19 cellular contexts compared by ENCODE assay signal in the genomic region with DNA sequence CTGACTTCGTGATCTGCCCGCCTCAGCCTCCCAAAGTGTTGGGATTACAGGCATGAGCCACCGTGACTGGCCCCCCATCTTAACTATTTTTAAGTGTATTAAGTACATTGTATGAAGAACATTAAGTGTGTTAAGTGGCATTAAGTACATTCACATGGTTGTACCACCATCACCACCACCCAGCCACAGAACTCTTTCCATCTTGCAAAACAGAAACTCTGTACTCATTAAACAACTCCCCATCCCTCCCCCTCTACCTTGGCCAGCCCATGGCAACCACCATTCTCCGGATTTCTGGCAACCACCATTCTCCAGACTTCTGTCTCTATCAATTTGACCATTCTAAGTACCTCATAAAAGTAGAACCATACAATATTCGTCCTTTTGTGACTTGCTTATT. TPM values are rescaled to one million over a fixed set of nuclear protein-coding genes. Genes with fewer than 3 reads are reported as not detected.
DNase-seq lines count a peak whose midpoint lies in the region; ATAC-seq, FAIRE-seq and TF ChIP-seq lines count a peak whose summit lies in the region.
"Had no signal": no experiment of that assay in that cellular context is flagged by ENCODE, and none has a peak within 500 bp of the region (broad histone marks: within the 10 kb centered on the region; RNA-seq: fewer than 3 reads in every experiment).

No MANE protein-coding gene starts in this region.

- H3K4me3 ChIP-seq in right lobe of liver (no peak overlapping the region), HepG2 (replicated peaks in 1 of 3; ENCODE audit: insufficient read depth in 1 of 3, low read depth in 2 of 3, low read length in 3 of 3) (no peak overlapping the region), GM12878 (no peak overlapping the region), right cardiac atrium (ENCODE audit: low read length) (no peak overlapping the region)

- TF ChIP-seq POLR2A in right lobe of liver (IDR thresholded peaks at IDR 0.05), result no peak
- TF ChIP-seq POLR2A in HepG2 (IDR thresholded peaks at IDR 0.05; ENCODE audit: insufficient read depth in 1 of 2, low read depth in 2 of 2, low read length in 2 of 2), result no peak
- no peak for TF ChIP-seq POLR2A in GM12878 (IDR thresholded peaks at IDR 0.05; ENCODE audit: low read depth, low read length)

- BruUV-seq in HepG2 (replicated peaks; lab: Mats Ljungman, UMichigan) (no TSS peak), GM12878 (replicated peaks; lab: Mats Ljungman, UMichigan) (no TSS peak)

- in situ Hi-C loops in HepG2 (cut with HindIII; ENCODE audit: extremely low pct_ligation_motif_present, low pct_unique_long_range_greater_than_20kb) (no loop called here), GM12878 (cut with MboI) (no loop called here)

- H3K27ac ChIP-seq in right lobe of liver (peak overlapping the region; percentile 67 to 91 (median 80)), HepG2 (ENCODE audit: extremely low read length, insufficient read depth, low read length) (no peak overlapping the region), GM12878 (ENCODE audit: control insufficient read depth, insufficient read depth) (no peak overlapping the region), right cardiac atrium (ENCODE audit: low read length) (no peak overlapping the region)

- POLR2A ChIA-PET in HepG2 (lab: Yijun Ruan, JAX), result interaction anchor here (1.6 to 4.0 kb wide), 5 partner anchors 9 to 60 kb away, joined by 5 to 57 read pairs (median 7); a partner anchor contains a TSS
- POLR2A ChIA-PET in GM12878 (lab: Charles Lee), result interaction anchor here (0.5 to 4.2 kb wide), 3 partner anchors 17 to 822 kb away, joined by 3 to 27 read pairs (median 7); a partner anchor contains a TSS

- SMC1A ChIA-PET in GM12878 (lab: Charles Lee; ENCODE audit: uncharacterized antibody, unreplicated experiment), result interaction anchor here (3.8 to 5.5 kb wide), 2 partner anchors 16 kb away, joined by 51 to 86 read pairs; a partner anchor contains a TSS

- H4K20me1 ChIP-seq in HepG2 (ENCODE audit: insufficient read depth, low read length), result no peaks in the 10 kb centered on the region
- no peaks in the 10 kb centered on the region for H4K20me1 ChIP-seq in GM12878 (ENCODE audit: control insufficient read depth, insufficient read depth)

- H3K4me1 ChIP-seq in right lobe of liver, result peaks cover 0 to 27% (median 4%) of the 10 kb centered on the region in 4 donors
- H3K4me1 ChIP-seq in HepG2 (ENCODE audit: insufficient read depth, low read length), result peaks cover 77% of the 10 kb centered on the region
- H3K4me1 ChIP-seq in GM12878 (ENCODE audit: control insufficient read depth, insufficient read depth, low read length), result peaks cover 30% of the 10 kb centered on the region
- H3K4me1 ChIP-seq in right cardiac atrium (ENCODE audit: control insufficient read depth, insufficient read depth, low read length), result peaks cover 8% of the 10 kb centered on the region

- H3K36me3 ChIP-seq in right lobe of liver (no peaks in the 10 kb centered on the region), HepG2 (replicated peaks in 1 of 2; ENCODE audit: control insufficient read depth in 1 of 2, insufficient read depth in 2 of 2, low read length in 2 of 2) (no peaks in the 10 kb centered on the region), GM12878 (ENCODE audit: control insufficient read depth in 2 of 2, insufficient read depth in 2 of 2, low read length in 1 of 2) (no peaks in the 10 kb centered on the region)

- no peak for ATAC-seq in right lobe of liver
- no peak for ATAC-seq in HepG2
- ATAC-seq in GM12878, result peak; percentile 14
- no peak for ATAC-seq in HG03378 (IDR thresholded peaks at IDR 0.05; ENCODE audit: unreplicated experiment)
- ATAC-seq in right cardiac atrium, result no peak

- TF ChIP-seq RAD21 in HepG2 (CRISPR knock-in tag; IDR thresholded peaks at IDR 0.05), result no peak
- no peak for TF ChIP-seq RAD21 in GM12878 (IDR thresholded peaks at IDR 0.05; ENCODE audit: insufficient read depth, low read depth, low read length)

- RAD21 ChIA-PET in GM12878 (lab: Charles Lee; ENCODE audit: unreplicated experiment), result interaction anchor here (1.6 to 5.2 kb wide), 3 partner anchors 17 to 31 kb away, joined by 4 to 78 read pairs (median 40); a partner anchor contains a TSS

- H3K9ac ChIP-seq in HepG2 (ENCODE audit: insufficient read depth, low read depth, low read length) (no peak overlapping the region), GM12878 (ENCODE audit: control insufficient read depth, insufficient read depth, low read length) (no peak overlapping the region)

- no peak for TF ChIP-seq EP300 in HepG2 (IDR thresholded peaks at IDR 0.05; ENCODE audit: low read depth in 2 of 2, low read length in 2 of 2)
- no peak for TF ChIP-seq EP300 in HepG2 (CRISPR knock-in tag; IDR thresholded peaks at IDR 0.05; ENCODE audit: borderline replicate concordance)
- no peak for TF ChIP-seq EP300 in GM12878 (IDR thresholded peaks at IDR 0.05; ENCODE audit: borderline replicate concordance in 1 of 2, control insufficient read depth in 1 of 2, low read depth in 2 of 2, low read length in 2 of 2)

- H2AFZ ChIP-seq in HepG2 (ENCODE audit: low read length), result no peak overlapping the region
- no peak overlapping the region for H2AFZ ChIP-seq in GM12878 (ENCODE audit: control insufficient read depth, low read depth, low read length)

- no peak overlapping the region for H3K4me2 ChIP-seq in HepG2 (ENCODE audit: low read depth, low read length)
- no peak overlapping the region for H3K4me2 ChIP-seq in GM12878 (ENCODE audit: control insufficient read depth, insufficient read depth)

- CTCF ChIA-PET in HepG2 (lab: Yijun Ruan, JAX; ENCODE audit: low intra/inter-chr PET ratio, low total read pairs), result no interaction called here
- CTCF ChIA-PET in GM12878 (lab: Yijun Ruan, JAX), result interaction anchor here (7.6 kb wide), 1 partner anchor 17 kb away, joined by 75 read pairs; a partner anchor contains a TSS

- intact Hi-C loops in right lobe of liver (cut with DNase I) (no loop called here), HepG2 (cut with micrococcal nuclease; ENCODE audit: unreplicated experiment) (no loop called here), GM12878 (cut with micrococcal nuclease; ENCODE audit: unreplicated experiment) (no loop called here), posterior vena cava (cut with DNase I) (loop anchor here in 1 of 2 donors (10.0 kb wide), 1 partner anchor 45 kb away; no protein-coding TSS in a partner anchor), right cardiac atrium (cut with DNase I) (loop anchor here in 2 of 4 donors (10.0 kb wide), 1 partner anchor 155 kb away; no protein-coding TSS in a partner anchor)

- H3K9me3 ChIP-seq in right lobe of liver, result no peaks in the 10 kb centered on the region
- no peaks in the 10 kb centered on the region for H3K9me3 ChIP-seq in HepG2 (ENCODE audit: low read length)
- H3K9me3 ChIP-seq in GM12878 (replicated peaks; ENCODE audit: control insufficient read depth, insufficient read depth, low read length), result no peaks in the 10 kb centered on the region
- H3K9me3 ChIP-seq in right cardiac atrium (ENCODE audit: control insufficient read depth, low read length), result no peaks in the 10 kb centered on the region

- H3K27me3 ChIP-seq in right lobe of liver, result no peaks in the 10 kb centered on the region
- H3K27me3 ChIP-seq in HepG2 (ENCODE audit: control insufficient read depth in 1 of 2, insufficient read depth in 2 of 2, low read length in 2 of 2), result no peaks in the 10 kb centered on the region
- H3K27me3 ChIP-seq in GM12878 (replicated peaks in 1 of 2; ENCODE audit: control insufficient read depth in 2 of 2, insufficient read depth in 2 of 2, low read length in 1 of 2), result no peaks in the 10 kb centered on the region
- no peaks in the 10 kb centered on the region for H3K27me3 ChIP-seq in right cardiac atrium (ENCODE audit: control insufficient read depth, insufficient read depth)

- TF ChIP-seq CTCF in right lobe of liver (IDR thresholded peaks at IDR 0.05) (no peak), HepG2 (CRISPR knock-in tag; IDR thresholded peaks at IDR 0.05) (no peak), GM12878 (IDR thresholded peaks at IDR 0.05 in 2 of 3, conservative IDR thresholded peaks at IDR 0.05 in 1 of 3; ENCODE audit: control insufficient read depth in 2 of 3, extremely low read depth in 1 of 3, insufficient read depth in 1 of 3, low read depth in 3 of 3, low read length in 3 of 3) (no peak)

- no peak for FAIRE-seq in HepG2 (lab: Jason Lieb, UNC)
- FAIRE-seq in GM12878 (lab: Jason Lieb, UNC), result no peak

- WGBS in right lobe of liver (ENCODE audit: insufficient coverage, low coverage, low lambda C conversion rate, missing lambda C conversion rate), result 78% methylated on average over 5 of the region's 5 CpGs
- WGBS in HepG2 (ENCODE audit: low lambda C conversion rate), result 90% methylated on average over 5 of the region's 5 CpGs
- WGBS in GM12878 (ENCODE audit: insufficient coverage, insufficient replicate concordance, low lambda C conversion rate, missing lambda C conversion rate), result 30% methylated on average over 5 of the region's 5 CpGs
- WGBS in right cardiac atrium, result 90% methylated on average over 5 of the region's 5 CpGs

- DNase-seq in right lobe of liver (peak in 1 of 3 donors; percentile 8), HepG2 (ENCODE audit: low spot score) (no peak), GM12878 (ENCODE audit: low read depth, low spot score) (no peak), posterior vena cava (ENCODE audit: low spot score) (peak; percentile 12), islet precursor cell (no peak), right cardiac atrium (no peak)
- no peak for DNase-seq in stimulated activated CD4-positive, alpha-beta T cell treated with anti-CD3 and anti-CD28 coated beads, Interleukin-12 subunit alpha, Interleukin-12 subunit beta, amount 100 ng/mL, for 4 hours
- DNase-seq: 8988T; CD4-positive, alpha-beta T cell; DMS153; GDM1; H7; HFFc6; KG1; NCI-H1417; NCI-H1930; NCI-H226; NCI-H524 had no signal

- H3K79me2 ChIP-seq in HepG2 (ENCODE audit: insufficient read depth, low read length) (no peaks in the 10 kb centered on the region), GM12878 (ENCODE audit: control insufficient read depth, insufficient read depth, low read length) (no peaks in the 10 kb centered on the region)

RNA-seq across cellular contexts. Expression of a gene that starts 17.8 kb away (rescaled TPM):
- total RNA-seq in right lobe of liver, result 10 to 100 TPM; 22.7 to 42.5 (median 25.0) TPM
- 25.1 and 30.6 TPM in 2 replicates for total RNA-seq in HepG2 (2016; rRNA removed; fragmentation: Illumina TruSeq; extraction: Trizol)
- 3.6 and 6.1 TPM in 2 replicates for total RNA-seq in HepG2 (2016; cell fraction: cytosol; rRNA removed; fragmentation: Illumina TruSeq; extraction: Trizol; ENCODE audit: low read depth)
- 26.6 and 27.5 TPM in 2 replicates for total RNA-seq in HepG2 (2016; cell fraction: insoluble cytoplasmic fraction; rRNA removed; fragmentation: Illumina TruSeq; extraction: Trizol)
- total RNA-seq in HepG2 (2016; cell fraction: membrane; rRNA removed; fragmentation: Illumina TruSeq; extraction: Trizol), result 23.5 and 27.1 TPM in 2 replicates
- 13.8 and 17.8 TPM in 2 replicates for total RNA-seq in HepG2 (2016; cell fraction: nucleus; rRNA removed; fragmentation: Illumina TruSeq; extraction: Trizol)
- 10.6 and 15.4 TPM in 2 replicates for polyA plus RNA-seq in HepG2 (2011; rRNA removed)
- 12.4 and 12.5 TPM in 2 replicates for polyA plus RNA-seq in HepG2 (2011; cell fraction: cytosol; rRNA removed)
- 13.5 and 14.8 TPM in 2 replicates for polyA plus RNA-seq in HepG2 (2011; cell fraction: nucleus; rRNA removed)
- polyA plus RNA-seq in HepG2 (2012), result 13.4 and 14.4 TPM in 2 replicates
- polyA plus RNA-seq in HepG2 (2016; cell fraction: cytosol; fragmentation: Illumina TruSeq; extraction: Trizol; ENCODE audit: low read depth), result 4.6 and 6.3 TPM in 2 replicates
- polyA plus RNA-seq in HepG2 (2016; cell fraction: insoluble cytoplasmic fraction; fragmentation: Illumina TruSeq; extraction: Trizol; ENCODE audit: low read depth), result 25.9 and 26.3 TPM in 2 replicates
- 15.8 and 17.3 TPM in 2 replicates for polyA plus RNA-seq in HepG2 (2016; cell fraction: membrane; fragmentation: Illumina TruSeq; extraction: Trizol; ENCODE audit: low read depth)
- 17.9 and 18.6 TPM in 2 replicates for polyA plus RNA-seq in HepG2 (2016; cell fraction: nucleus; fragmentation: Illumina TruSeq; extraction: Trizol; ENCODE audit: insufficient read depth, low read depth)
- polyA minus RNA-seq in HepG2 (2011; rRNA and poly(A)+ RNA removed; ENCODE audit: low replicate concordance), result 35.9 and 42.8 TPM in 2 replicates
- 9.6 and 11.4 TPM in 2 replicates for polyA minus RNA-seq in HepG2 (2011; cell fraction: cytosol; rRNA and poly(A)+ RNA removed)
- 11.6 and 14.2 TPM in 2 replicates for polyA minus RNA-seq in HepG2 (2011; cell fraction: nucleus; rRNA and poly(A)+ RNA removed)
- total RNA-seq in GM12878 (2013; cell fraction: nucleolus; rRNA removed), result 32.1 and 35.1 TPM in 2 replicates
- 24.1 and 25.8 TPM in 2 replicates for total RNA-seq in GM12878 (2014; rRNA removed)
- 16.6 and 19.7 TPM in 2 replicates for total RNA-seq in GM12878 (2014; rRNA removed; fragmentation: Illumina TruSeq; extraction: Trizol)
- 50.0 and 50.8 TPM in 2 replicates for total RNA-seq in GM12878 (2021)
- 10.9 TPM for polyA plus RNA-seq in GM12878 (2011; ENCODE audit: low read depth)
- 21.5 and 29.1 TPM in 2 replicates for polyA plus RNA-seq in GM12878 (2011; rRNA removed)
- polyA plus RNA-seq in GM12878 (2011; cell fraction: cytosol; rRNA removed), result 45.9 and 46.4 TPM in 2 replicates
- polyA plus RNA-seq in GM12878 (2011; cell fraction: nucleus; rRNA removed), result 21.1 and 25.5 TPM in 2 replicates
- polyA plus RNA-seq in GM12878 (2012), result 20.4 and 25.0 TPM in 2 replicates
- polyA plus RNA-seq in GM12878 (2014; fragmentation: Illumina TruSeq; extraction: Trizol), result 15.3 and 25.2 TPM in 2 replicates
- 1 to 10 TPM in 1 of 2 experiments, under 1 TPM in 1; 0.79 to 1.1 TPM for polyA plus RNA-seq in GM12878 (2014; fragmentation: Nextera tagmentation; extraction: Ambion mirVana)
- polyA plus RNA-seq in GM12878 (2014; rRNA removed), result 35.5 and 39.9 TPM in 2 replicates
- polyA plus RNA-seq in GM12878 (2016; fragmentation: Nextera tagmentation; extraction: Ambion mirVana), result 1 to 10 TPM; 6.2 to 6.9 TPM
- polyA minus RNA-seq in GM12878 (2011; rRNA and poly(A)+ RNA removed), result 35.8 and 47.0 TPM in 2 replicates
- 16.1 and 18.3 TPM in 2 replicates for polyA minus RNA-seq in GM12878 (2011; cell fraction: cytosol; rRNA and poly(A)+ RNA removed)
- 8.1 and 13.5 TPM in 2 replicates for polyA minus RNA-seq in GM12878 (2011; cell fraction: nucleus; rRNA and poly(A)+ RNA removed)
- 10 to 100 TPM; 25.5 to 28.5 TPM for total RNA-seq in posterior vena cava
- total RNA-seq in right cardiac atrium, result 10 to 100 TPM; 19.5 to 23.5 (median 23.3) TPM
- polyA plus RNA-seq in right cardiac atrium, result 17.4 TPM

RNA-seq across cellular contexts. Expression of a gene that starts 35.6 kb away (rescaled TPM):
- 10 to 100 TPM; 31.5 to 61.8 (median 48.2) TPM for total RNA-seq in right lobe of liver
- 9.5 and 12.5 TPM in 2 replicates for total RNA-seq in HepG2 (2016; rRNA removed; fragmentation: Illumina TruSeq; extraction: Trizol)
- 2.6 and 2.9 TPM in 2 replicates for total RNA-seq in HepG2 (2016; cell fraction: cytosol; rRNA removed; fragmentation: Illumina TruSeq; extraction: Trizol; ENCODE audit: low read depth)
- total RNA-seq in HepG2 (2016; cell fraction: insoluble cytoplasmic fraction; rRNA removed; fragmentation: Illumina TruSeq; extraction: Trizol), result 8.6 and 11.9 TPM in 2 replicates
- total RNA-seq in HepG2 (2016; cell fraction: membrane; rRNA removed; fragmentation: Illumina TruSeq; extraction: Trizol), result 4.2 and 6.1 TPM in 2 replicates
- 31.3 and 35.0 TPM in 2 replicates for total RNA-seq in HepG2 (2016; cell fraction: nucleus; rRNA removed; fragmentation: Illumina TruSeq; extraction: Trizol)
- polyA plus RNA-seq in HepG2 (2011; rRNA removed), result 5.3 and 5.6 TPM in 2 replicates
- polyA plus RNA-seq in HepG2 (2011; cell fraction: cytosol; rRNA removed), result 2.5 and 3.1 TPM in 2 replicates
- 32.9 and 43.0 TPM in 2 replicates for polyA plus RNA-seq in HepG2 (2011; cell fraction: nucleus; rRNA removed)
- 9.2 and 10.8 TPM in 2 replicates for polyA plus RNA-seq in HepG2 (2012)
- polyA plus RNA-seq in HepG2 (2016; cell fraction: cytosol; fragmentation: Illumina TruSeq; extraction: Trizol; ENCODE audit: low read depth), result 0.59 and 1.1 TPM in 2 replicates
- 3.5 and 3.6 TPM in 2 replicates for polyA plus RNA-seq in HepG2 (2016; cell fraction: insoluble cytoplasmic fraction; fragmentation: Illumina TruSeq; extraction: Trizol; ENCODE audit: low read depth)
- 0.53 and 1.1 TPM in 2 replicates for polyA plus RNA-seq in HepG2 (2016; cell fraction: membrane; fragmentation: Illumina TruSeq; extraction: Trizol; ENCODE audit: low read depth)
- 34.4 and 36.4 TPM in 2 replicates for polyA plus RNA-seq in HepG2 (2016; cell fraction: nucleus; fragmentation: Illumina TruSeq; extraction: Trizol; ENCODE audit: insufficient read depth, low read depth)
- 12.7 and 28.5 TPM in 2 replicates for polyA minus RNA-seq in HepG2 (2011; rRNA and poly(A)+ RNA removed; ENCODE audit: low replicate concordance)
- polyA minus RNA-seq in HepG2 (2011; cell fraction: cytosol; rRNA and poly(A)+ RNA removed), result 3.7 and 4.4 TPM in 2 replicates
- 28.5 and 33.0 TPM in 2 replicates for polyA minus RNA-seq in HepG2 (2011; cell fraction: nucleus; rRNA and poly(A)+ RNA removed)
- 350 and 390 TPM in 2 replicates for total RNA-seq in GM12878 (2013; cell fraction: nucleolus; rRNA removed)
- 24.1 and 26.8 TPM in 2 replicates for total RNA-seq in GM12878 (2014; rRNA removed)
- total RNA-seq in GM12878 (2014; rRNA removed; fragmentation: Illumina TruSeq; extraction: Trizol), result 27.0 and 30.5 TPM in 2 replicates
- 88.1 and 92.2 TPM in 2 replicates for total RNA-seq in GM12878 (2021)
- 10.0 TPM for polyA plus RNA-seq in GM12878 (2011; ENCODE audit: low read depth)
- 12.6 and 21.2 TPM in 2 replicates for polyA plus RNA-seq in GM12878 (2011; rRNA removed)
- 10.7 and 12.7 TPM in 2 replicates for polyA plus RNA-seq in GM12878 (2011; cell fraction: cytosol; rRNA removed)
- 68.4 and 143 TPM in 2 replicates for polyA plus RNA-seq in GM12878 (2011; cell fraction: nucleus; rRNA removed)
- 17.8 and 21.9 TPM in 2 replicates for polyA plus RNA-seq in GM12878 (2012)
- 44.7 and 57.4 TPM in 2 replicates for polyA plus RNA-seq in GM12878 (2014; fragmentation: Illumina TruSeq; extraction: Trizol)
- 1 to 10 TPM; 2.6 to 3.3 TPM for polyA plus RNA-seq in GM12878 (2014; fragmentation: Nextera tagmentation; extraction: Ambion mirVana)
- polyA plus RNA-seq in GM12878 (2014; rRNA removed), result 30.8 and 36.1 TPM in 2 replicates
- polyA plus RNA-seq in GM12878 (2016; fragmentation: Nextera tagmentation; extraction: Ambion mirVana), result 10 to 100 TPM; 11.0 to 16.4 TPM
- 47.1 and 52.2 TPM in 2 replicates for polyA minus RNA-seq in GM12878 (2011; rRNA and poly(A)+ RNA removed)
- 18.7 and 21.0 TPM in 2 replicates for polyA minus RNA-seq in GM12878 (2011; cell fraction: cytosol; rRNA and poly(A)+ RNA removed)
- 46.8 and 73.0 TPM in 2 replicates for polyA minus RNA-seq in GM12878 (2011; cell fraction: nucleus; rRNA and poly(A)+ RNA removed)
- 100 to 1,000 TPM; 106 to 114 TPM for total RNA-seq in posterior vena cava
- total RNA-seq in right cardiac atrium, result 100 to 1,000 TPM in 1 of 4 donors, 10 to 100 TPM in 3; 72.1 to 105 (median 79.1) TPM
- polyA plus RNA-seq in right cardiac atrium, result 30.4 TPM

RNA-seq across cellular contexts. Expression of a gene that starts 50.6 kb away (rescaled TPM):
- total RNA-seq in right lobe of liver (1 to 10 TPM in 4 of 6 experiments, under 1 TPM in 2; 0.58 to 4.8 (median 1.7) TPM), HepG2 (2016; rRNA removed; fragmentation: Illumina TruSeq; extraction: Trizol) (0.17 and 0.35 TPM in 2 replicates), GM12878 (2014; rRNA removed) (20.9 and 24.1 TPM in 2 replicates), GM12878 (2014; rRNA removed; fragmentation: Illumina TruSeq; extraction: Trizol) (11.9 and 14.7 TPM in 2 replicates), GM12878 (2021) (21.0 and 21.1 TPM in 2 replicates), posterior vena cava (1 to 10 TPM; 2.3 to 2.8 TPM), right cardiac atrium (100 to 1,000 TPM in 2 of 4 donors, 10 to 100 TPM in 2; 64.7 to 266 (median 108) TPM)
- total RNA-seq in HepG2 (2016; cell fraction: cytosol; rRNA removed; fragmentation: Illumina TruSeq; extraction: Trizol; ENCODE audit: low read depth), result 0.62 and 0.91 TPM in 2 replicates
- total RNA-seq in HepG2 (2016; cell fraction: insoluble cytoplasmic fraction; rRNA removed; fragmentation: Illumina TruSeq; extraction: Trizol), result 0.09 and 0.39 TPM in 2 replicates
- total RNA-seq in HepG2 (2016; cell fraction: membrane; rRNA removed; fragmentation: Illumina TruSeq; extraction: Trizol), result 0.62 and 0.79 TPM in 2 replicates
- total RNA-seq in HepG2 (2016; cell fraction: nucleus; rRNA removed; fragmentation: Illumina TruSeq; extraction: Trizol), result 0.34 and 0.53 TPM in 2 replicates
- polyA plus RNA-seq in HepG2 (2011; rRNA removed) (0.69 and 0.80 TPM in 2 replicates), GM12878 (2011; rRNA removed) (4.1 and 7.0 TPM in 2 replicates), GM12878 (2014; fragmentation: Illumina TruSeq; extraction: Trizol) (13.1 and 23.7 TPM in 2 replicates), GM12878 (2014; fragmentation: Nextera tagmentation; extraction: Ambion mirVana) (1 to 10 TPM; 2.2 to 5.5 TPM), GM12878 (2014; rRNA removed) (25.5 and 26.0 TPM in 2 replicates), GM12878 (2016; fragmentation: Nextera tagmentation; extraction: Ambion mirVana) (10 to 100 TPM; 27.3 to 30.3 TPM), right cardiac atrium (307 TPM)
- polyA plus RNA-seq in HepG2 (2011; cell fraction: cytosol; rRNA removed), result 0.56 and 0.67 TPM in 2 replicates
- polyA plus RNA-seq in HepG2 (2011; cell fraction: nucleus; rRNA removed), result 1.7 and 1.8 TPM in 2 replicates
- polyA plus RNA-seq in HepG2 (2012), result 0.86 and 1.1 TPM in 2 replicates
- polyA plus RNA-seq in HepG2 (2016; cell fraction: cytosol; fragmentation: Illumina TruSeq; extraction: Trizol; ENCODE audit: low read depth), result 0.73 and 0.76 TPM in 2 replicates
- polyA plus RNA-seq in HepG2 (2016; cell fraction: insoluble cytoplasmic fraction; fragmentation: Illumina TruSeq; extraction: Trizol; ENCODE audit: low read depth), result 0.26 and 0.31 TPM in 2 replicates
- polyA plus RNA-seq in HepG2 (2016; cell fraction: membrane; fragmentation: Illumina TruSeq; extraction: Trizol; ENCODE audit: low read depth), result 0.96 and 1.0 TPM in 2 replicates
- 0.85 and 1.3 TPM in 2 replicates for polyA plus RNA-seq in HepG2 (2016; cell fraction: nucleus; fragmentation: Illumina TruSeq; extraction: Trizol; ENCODE audit: insufficient read depth, low read depth)
- polyA minus RNA-seq in HepG2 (2011; rRNA and poly(A)+ RNA removed; ENCODE audit: low replicate concordance), result 0.52 and 4.5 TPM in 2 replicates
- not detected in 2 replicates for polyA minus RNA-seq in HepG2 (2011; cell fraction: cytosol; rRNA and poly(A)+ RNA removed)
- polyA minus RNA-seq in HepG2 (2011; cell fraction: nucleus; rRNA and poly(A)+ RNA removed), result 0.50 and 0.90 TPM in 2 replicates
- total RNA-seq in GM12878 (2013; cell fraction: nucleolus; rRNA removed), result 7.2 and 8.4 TPM in 2 replicates
- 7.9 TPM for polyA plus RNA-seq in GM12878 (2011; ENCODE audit: low read depth)
- 11.6 and 12.3 TPM in 2 replicates for polyA plus RNA-seq in GM12878 (2011; cell fraction: cytosol; rRNA removed)
- polyA plus RNA-seq in GM12878 (2011; cell fraction: nucleus; rRNA removed), result 6.2 and 6.5 TPM in 2 replicates
- polyA plus RNA-seq in GM12878 (2012), result 8.5 and 13.0 TPM in 2 replicates
- 4.2 and 7.4 TPM in 2 replicates for polyA minus RNA-seq in GM12878 (2011; rRNA and poly(A)+ RNA removed)
- 1.4 and 1.6 TPM in 2 replicates for polyA minus RNA-seq in GM12878 (2011; cell fraction: cytosol; rRNA and poly(A)+ RNA removed)
- 0.48 and 1.4 TPM in 2 replicates for polyA minus RNA-seq in GM12878 (2011; cell fraction: nucleus; rRNA and poly(A)+ RNA removed)

Comparison
In these comparisons a context has a peak if more than half of its experiments do, and no peak if none do; other contexts are left out.
1. H3K27ac ChIP-seq: peak in right lobe of liver (3 of 3); none in HepG2 (single experiment), GM12878 (single experiment) and right cardiac atrium (single experiment).